In the genomic region with DNA sequence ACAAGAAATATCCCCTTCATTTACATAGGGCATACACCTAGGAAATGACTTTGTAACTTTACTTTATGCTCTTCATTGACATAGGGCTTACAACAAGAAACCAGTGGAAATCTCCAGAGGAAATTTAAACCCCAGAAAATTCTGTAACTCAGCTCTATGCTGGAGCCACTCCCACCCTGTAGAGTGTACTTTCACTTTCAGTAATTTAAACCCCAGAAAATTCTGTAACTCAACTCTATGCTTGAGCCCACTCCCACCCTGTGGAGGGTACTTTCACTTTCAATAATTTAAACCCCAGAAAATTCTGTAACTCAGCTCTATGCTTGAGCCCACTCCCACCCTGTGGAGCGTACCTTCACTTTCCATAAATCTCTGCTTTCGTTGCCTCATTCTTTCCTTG, we compare ENCODE assay signal across 18 cellular contexts.
"Had no signal": no experiment of that assay in that cellular context is flagged by ENCODE, and none has a peak within 500 bp of the region (broad histone marks: within the 10 kb centered on the region; RNA-seq: fewer than 3 reads in every experiment).

No MANE protein-coding gene starts in this region.

- H3K4me1 Mint-ChIP-seq: naive thymus-derived CD8-positive, alpha-beta T cell had no signal

- H3K4me1 ChIP-seq: esophagus squamous epithelium, gastroesophageal sphincter, right atrium auricular region, sigmoid colon, stomach, transverse colon had no signal

- FAIRE-seq: small intestine had no signal

- H3K36me3 ChIP-seq: esophagus squamous epithelium, gastroesophageal sphincter, right atrium auricular region, sigmoid colon, stomach, thoracic aorta, transverse colon had no signal

- H3K9me3 ChIP-seq: esophagus squamous epithelium, gastroesophageal sphincter, right atrium auricular region, thoracic aorta, transverse colon had no signal

- H3K27ac ChIP-seq: esophagus squamous epithelium, gastroesophageal sphincter, right atrium auricular region, sigmoid colon, stomach, thoracic aorta, transverse colon had no signal

- H3K27me3 Mint-ChIP-seq: naive thymus-derived CD8-positive, alpha-beta T cell had no signal

- H3K36me3 Mint-ChIP-seq: naive thymus-derived CD8-positive, alpha-beta T cell had no signal

- H3K4me3 ChIP-seq: esophagus squamous epithelium, gastroesophageal sphincter, right atrium auricular region, sigmoid colon, stomach, thoracic aorta, transverse colon had no signal

- H3K27ac Mint-ChIP-seq: naive thymus-derived CD8-positive, alpha-beta T cell had no signal

- H3K27me3 ChIP-seq: esophagus squamous epithelium, gastroesophageal sphincter, right atrium auricular region, sigmoid colon, stomach, transverse colon had no signal

- DNase-seq: cortex of kidney; esophagus squamous epithelium; foreskin fibroblast; glutamatergic neuron; islet precursor cell; mammary epithelial cell; naive thymus-derived CD8-positive, alpha-beta T cell; sigmoid colon; small intestine; stimulated activated CD4-positive, alpha-beta T cell treated with anti-CD3 and anti-CD28 coated beads, Interleukin-12 subunit alpha, Interleukin-12 subunit beta, amount 100 ng/mL, for 4 hours; stimulated activated naive CD4-positive, alpha-beta T cell; stomach; substantia nigra; transverse colon had no signal

- ATAC-seq: gastroesophageal sphincter; left lobe of liver; naive thymus-derived CD8-positive, alpha-beta T cell had no signal

- H3K4me3 Mint-ChIP-seq: naive thymus-derived CD8-positive, alpha-beta T cell had no signal
